Comparison of ENCODE assay signal across 15 cellular contexts in genomic region chr7:26858735-26859134, GRCh38. TPM values are rescaled to one million over a fixed set of nuclear protein-coding genes. Genes with fewer than 3 reads are reported as not detected.
DNase-seq lines count a peak whose midpoint lies in the region; ATAC-seq and TF ChIP-seq lines count a peak whose summit lies in the region.
"Had no signal": no experiment of that assay in that cellular context is flagged by ENCODE, and none has a peak within 500 bp of the region (broad histone marks: within the 10 kb centered on the region; RNA-seq: fewer than 3 reads in every experiment).

No MANE protein-coding gene starts in this region.

- BruUV-seq in Panc1 (replicated peaks; lab: Mats Ljungman, UMichigan), result no TSS peak

- H3K4me1 ChIP-seq in DOHH2 (ENCODE audit: control insufficient read depth, low read length), result peaks cover 68% of the 10 kb centered on the region
- peaks cover 77% of the 10 kb centered on the region for H3K4me1 ChIP-seq in Panc1 (ENCODE audit: control insufficient read depth, insufficient read depth, low read length)
- peaks cover 8% of the 10 kb centered on the region for H3K4me1 ChIP-seq in fibroblast of lung (ENCODE audit: control insufficient read depth, extremely low read depth, insufficient read depth, low read length)

- DNase-seq in Panc1 (ENCODE audit: low read depth, low spot score), result no peak
- DNase-seq in fibroblast of lung (ENCODE audit: low read depth in 2 of 2), result no peak
- DNase-seq in natural killer cell, result no peak
- DNase-seq in stimulated activated CD4-positive, alpha-beta T cell treated with anti-CD3 and anti-CD28 coated beads, Interleukin-12 subunit alpha, Interleukin-12 subunit beta, amount 100 ng/mL, for 4 hours, result no peak
- DNase-seq in omental fat pad (ENCODE audit: low spot score), result no peak
- DNase-seq in activated CD4-positive, alpha-beta T cell treated with anti-CD3 and anti-CD28 coated beads for 36 hours, result no peak
- DNase-seq: activated CD4-positive, alpha-beta T cell treated with anti-CD3 and anti-CD28 coated beads, Interleukin-2, amount 10 ng/mL, durations not matched to agents 24 days and 14 days; activated T-cell treated with anti-CD3 and anti-CD28 coated beads, Interleukin-2, amount 50 U/mL, for 48 hours; NCI-H526; RPMI8226; small intestine had no signal

- H3K79me2 ChIP-seq in DOHH2 (ENCODE audit: control insufficient read depth, low read length), result peaks cover 69% of the 10 kb centered on the region
- H3K79me2 ChIP-seq in fibroblast of lung (ENCODE audit: control insufficient read depth, insufficient read depth, low read length), result peaks cover 73% of the 10 kb centered on the region

- H3K4me2 ChIP-seq in DOHH2 (ENCODE audit: low read length) (peak overlapping the region; percentile 60), fibroblast of lung (ENCODE audit: extremely low read depth, insufficient read depth, low read length) (peak overlapping the region; percentile 36)

- CTCF ChIA-PET in Panc1 (lab: Charles Lee), result no interaction called here
- CTCF ChIA-PET in activated CD4-positive, alpha-beta T cell treated with anti-CD3 and anti-CD28 coated beads for 36 hours (lab: Charles Lee), result interaction anchor here (0.6 kb wide), 1 partner anchor 337 kb away, joined by 3 read pairs; no protein-coding TSS in a partner anchor

- no peaks in the 10 kb centered on the region for H3K27me3 ChIP-seq in DOHH2 (ENCODE audit: control insufficient read depth, low read length)
- no peaks in the 10 kb centered on the region for H3K27me3 ChIP-seq in Panc1 (ENCODE audit: control insufficient read depth, insufficient read depth, low read length)
- H3K27me3 ChIP-seq in fibroblast of lung (ENCODE audit: control insufficient read depth, insufficient read depth, low read length), result no peaks in the 10 kb centered on the region

- H3K9me3 ChIP-seq in DOHH2 (ENCODE audit: control insufficient read depth, insufficient read depth, low read length), result no peaks in the 10 kb centered on the region
- no peaks in the 10 kb centered on the region for H3K9me3 ChIP-seq in Panc1 (ENCODE audit: control insufficient read depth, insufficient read depth, low read depth, low read length)
- H3K9me3 ChIP-seq in fibroblast of lung (ENCODE audit: control insufficient read depth, insufficient read depth, low read depth, low read length), result no peaks in the 10 kb centered on the region
- H3K9me3 ChIP-seq: thoracic aorta had no signal

- TF ChIP-seq CTCF in DOHH2 (IDR thresholded peaks at IDR 0.05; ENCODE audit: low read depth, low read length, poor library complexity, severe bottlenecking) (no peak), Panc1 (IDR thresholded peaks at IDR 0.05) (no peak), fibroblast of lung (conservative IDR thresholded peaks at IDR 0.05 in 1 of 2, IDR thresholded peaks at IDR 0.05 in 1 of 2; ENCODE audit: low read depth in 1 of 2, low read length in 2 of 2) (no peak), natural killer cell (IDR thresholded peaks at IDR 0.05) (no peak), omental fat pad (IDR thresholded peaks at IDR 0.05) (no peak)

- intact Hi-C loops in Panc1 (cut with micrococcal nuclease; ENCODE audit: unreplicated experiment) (no loop called here), natural killer cell (cut with micrococcal nuclease) (no loop called here)
- intact Hi-C loops in activated CD4-positive, alpha-beta T cell treated with anti-CD3 and anti-CD28 coated beads for 36 hours (cut with DNase I, micrococcal nuclease), result no loop called here

- in situ Hi-C loops in Panc1 (cut with HindIII; ENCODE audit: low pct_unique_long_range_greater_than_20kb, low sequenced_read_pairs), result loop anchor here (5.0 kb wide), 1 partner anchor 284 kb away; the partner anchor contains the start of gene HOXA5

- no peak overlapping the region for H2AFZ ChIP-seq in fibroblast of lung (ENCODE audit: low read length)

- H3K4me1 Mint-ChIP-seq in natural killer cell, result peaks cover 27 to 31% of the 10 kb centered on the region in 2 donors
- H3K4me1 Mint-ChIP-seq in activated CD4-positive, alpha-beta T cell treated with anti-CD3 and anti-CD28 coated beads for 36 hours, result peaks cover 13% of the 10 kb centered on the region

- H3K27ac ChIP-seq in DOHH2 (ENCODE audit: low read depth, low read length) (no peak overlapping the region), Panc1 (ENCODE audit: low read length) (peak overlapping the region; percentile 83), fibroblast of lung (ENCODE audit: insufficient read depth, low read length) (peak overlapping the region; percentile 58)
- H3K27ac ChIP-seq: coronary artery, thoracic aorta had no signal

- POLR2A ChIA-PET in Panc1 (lab: Charles Lee), result interaction anchor here (0.5 to 0.6 kb wide), 2 partner anchors 241 to 264 kb away, joined by 3 to 4 read pairs; no protein-coding TSS in a partner anchor
- POLR2A ChIA-PET in activated CD4-positive, alpha-beta T cell treated with anti-CD3 and anti-CD28 coated beads for 36 hours (lab: Charles Lee), result no interaction called here

- H4K20me1 ChIP-seq in DOHH2 (ENCODE audit: control insufficient read depth, insufficient read depth, low read depth, low read length), result no peaks in the 10 kb centered on the region
- no peaks in the 10 kb centered on the region for H4K20me1 ChIP-seq in fibroblast of lung (ENCODE audit: control insufficient read depth, extremely low read depth, insufficient read depth, low read length)

- H3K4me3 Mint-ChIP-seq in natural killer cell, result peak overlapping the region; percentile 68
- H3K4me3 Mint-ChIP-seq in activated CD4-positive, alpha-beta T cell treated with anti-CD3 and anti-CD28 coated beads for 36 hours, result no peak overlapping the region
- H3K4me3 Mint-ChIP-seq: activated CD4-positive, alpha-beta T cell treated with anti-CD3 and anti-CD28 coated beads, Interleukin-2, amount 10 ng/mL, durations not matched to agents 24 days and 14 days had no signal

- no peaks in the 10 kb centered on the region for H3K9me3 Mint-ChIP-seq in natural killer cell
- H3K9me3 Mint-ChIP-seq in activated CD4-positive, alpha-beta T cell treated with anti-CD3 and anti-CD28 coated beads for 36 hours (ENCODE audit: low read depth), result no peaks in the 10 kb centered on the region

- peak overlapping the region; percentile 65 to 75 for H3K27ac Mint-ChIP-seq in natural killer cell
- H3K27ac Mint-ChIP-seq in activated CD4-positive, alpha-beta T cell treated with anti-CD3 and anti-CD28 coated beads for 36 hours, result no peak overlapping the region
- H3K27ac Mint-ChIP-seq: activated CD4-positive, alpha-beta T cell treated with anti-CD3 and anti-CD28 coated beads, Interleukin-2, amount 10 ng/mL, durations not matched to agents 24 days and 14 days had no signal

- H3K4me3 ChIP-seq in DOHH2 (ENCODE audit: low read length) (no peak overlapping the region), Panc1 (ENCODE audit: low read depth in 2 of 2, low read length in 2 of 2) (peak overlapping the region; percentile 27 to 51; a peak in 2 of 4 replicates), fibroblast of lung (replicated peaks in 1 of 4; ENCODE audit: control extremely low read depth in 1 of 4, insufficient read depth in 1 of 4, low read depth in 3 of 4, low read length in 4 of 4) (peak overlapping the region in 1 of 4 experiments; percentile 11)

- no peaks in the 10 kb centered on the region for H3K9me2 ChIP-seq in DOHH2 (replicated peaks; ENCODE audit: control insufficient read depth, low read length)

- H3K27me3 Mint-ChIP-seq in natural killer cell (ENCODE audit: low read depth in 2 of 2), result no peaks in the 10 kb centered on the region
- peaks cover 53% of the 10 kb centered on the region for H3K27me3 Mint-ChIP-seq in activated CD4-positive, alpha-beta T cell treated with anti-CD3 and anti-CD28 coated beads for 36 hours

- ATAC-seq in Panc1, result peak; percentile 67
- ATAC-seq in natural killer cell, result peak; percentile 49 to 64 (median 56)
- ATAC-seq in HG02973 (IDR thresholded peaks at IDR 0.05; ENCODE audit: unreplicated experiment), result no peak
- ATAC-seq in omental fat pad (ENCODE audit: low FRiP score), result no peak
- ATAC-seq in activated CD4-positive, alpha-beta T cell treated with anti-CD3 and anti-CD28 coated beads for 36 hours, result no peak

- H3K36me3 Mint-ChIP-seq in natural killer cell, result no peaks in the 10 kb centered on the region
- H3K36me3 Mint-ChIP-seq in activated CD4-positive, alpha-beta T cell treated with anti-CD3 and anti-CD28 coated beads for 36 hours (ENCODE audit: low read depth), result no peaks in the 10 kb centered on the region

- H3K36me3 ChIP-seq in DOHH2 (ENCODE audit: control insufficient read depth, low read length), result no peaks in the 10 kb centered on the region; the same call in 1 of the 2 replicates
- no peaks in the 10 kb centered on the region for H3K36me3 ChIP-seq in Panc1 (ENCODE audit: control insufficient read depth, insufficient read depth, low read length)
- H3K36me3 ChIP-seq in fibroblast of lung (ENCODE audit: control insufficient read depth, insufficient read depth, low read length), result no peaks in the 10 kb centered on the region
- H3K36me3 ChIP-seq: thoracic aorta had no signal

- peaks cover 15% of the 10 kb centered on the region for H3F3A ChIP-seq in DOHH2 (ENCODE audit: control insufficient read depth, insufficient read depth)

- no peak overlapping the region for H3K9ac ChIP-seq in fibroblast of lung (ENCODE audit: insufficient read depth, low read length)

RNA-seq across cellular contexts. Expression of gene SKAP2, which starts 5.7 kb away (rescaled TPM):
- total RNA-seq in Panc1 (2021; ENCODE audit: unreplicated experiment), result 66.8 TPM
- 45.7 TPM for polyA plus RNA-seq in Panc1 (2012; ENCODE audit: insufficient read length)
- total RNA-seq in fibroblast of lung, result 16.7 and 17.5 TPM in 2 replicates
- polyA plus RNA-seq in fibroblast of lung, result 14.2 and 25.9 TPM in 2 replicates
- polyA plus RNA-seq in fibroblast of lung (2012), result 18.1 and 36.0 TPM in 2 replicates
- polyA minus RNA-seq in fibroblast of lung (ENCODE audit: low replicate concordance), result 1.2 and 3.8 TPM in 2 replicates
- 10 to 100 TPM; 26.8 to 42.4 (median 35.1) TPM for total RNA-seq in natural killer cell
- total RNA-seq in omental fat pad, result 10 to 100 TPM; 36.0 to 53.8 (median 45.8) TPM
- total RNA-seq in activated CD4-positive, alpha-beta T cell treated with anti-CD3 and anti-CD28 coated beads for 36 hours, result 10 to 100 TPM in 1 of 2 experiments, 1 to 10 TPM in 1; 7.8 to 10.4 TPM

Comparison
In these comparisons a context has a peak if more than half of its experiments do, and no peak if none do; other contexts are left out.
1. ATAC-seq: peak in Panc1 (single experiment) and natural killer cell (3 of 3); none in HG02973 (single experiment), omental fat pad (single experiment) and activated CD4-positive, alpha-beta T cell treated with anti-CD3 and anti-CD28 coated beads for 36 hours (single experiment).